ENCODE assay signal across 8 cellular contexts in the genomic region with DNA sequence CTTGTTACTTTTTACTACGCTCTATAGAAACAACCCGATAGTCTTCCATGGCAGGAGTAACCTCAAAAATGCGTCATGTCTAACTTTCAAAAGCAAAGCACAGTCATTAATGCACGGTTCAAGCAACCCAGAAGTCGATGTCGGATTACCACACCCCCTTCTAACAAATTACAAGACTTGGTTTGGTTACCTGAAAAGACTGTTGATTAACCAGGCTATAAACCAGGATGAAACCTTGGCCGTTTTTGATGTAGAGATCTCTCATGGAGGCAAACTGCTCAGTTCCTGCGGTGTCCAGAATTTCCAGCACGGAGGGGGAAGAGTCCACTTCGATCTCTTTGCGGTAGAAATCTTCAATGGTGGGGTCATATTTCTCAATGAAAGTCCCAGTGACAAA. TPM values are rescaled to one million over a fixed set of nuclear protein-coding genes. Genes with fewer than 3 reads are reported as not detected.
DNase-seq lines count a peak whose midpoint lies in the region; ATAC-seq and TF ChIP-seq lines count a peak whose summit lies in the region.

No MANE protein-coding gene starts in this region.

- intact Hi-C loops in stomach (cut with DNase I; ENCODE audit: low total_unique reads), result no loop called here

- H3K36me3 ChIP-seq in KMS-11 (ENCODE audit: insufficient read depth) (no peaks in the 10 kb centered on the region), stomach (peaks cover 0 to 17% (median 8%) of the 10 kb centered on the region in 4 donors)

- peaks cover 23% of the 10 kb centered on the region for H3K79me2 ChIP-seq in KMS-11 (ENCODE audit: insufficient read depth, low read depth)

- peak; percentile 10 for DNase-seq in stimulated activated CD4-positive, alpha-beta T cell treated with anti-CD3 and anti-CD28 coated beads, Interleukin-1b, Interleukin-23, amount 100 ng/mL, for 48 hours
- DNase-seq in stimulated activated CD4-positive, alpha-beta T cell treated with anti-CD3 and anti-CD28 coated beads, Interleukin-4, amount 100 ng/mL, for 4 hours, result no peak
- no peak for DNase-seq in activated naive CD8-positive, alpha-beta T cell treated with anti-CD3 and anti-CD28 coated beads, Interleukin-2, amount 50 U/mL, for 24 hours
- DNase-seq in iris pigment epithelial cell (ENCODE audit: low read depth) (peak; percentile 58), stomach (no peak), HuH-7 (ENCODE audit: low spot score) (no peak)

- 0 to 28% (median 6%) methylated on average over 10 to 11 of the region's 11 CpGs for WGBS in stomach, 5 donors

- peaks cover 0 to 7% (median 0%) of the 10 kb centered on the region in 4 donors for H3K9me3 ChIP-seq in stomach

- peaks cover 22% of the 10 kb centered on the region for H3K36me3 Mint-ChIP-seq in activated naive CD8-positive, alpha-beta T cell treated with anti-CD3 and anti-CD28 coated beads, Interleukin-2, amount 50 U/mL, for 24 hours (ENCODE audit: low read depth)

- H3K4me3 ChIP-seq in KMS-11 (IDR thresholded peaks at IDR 0.05; ENCODE audit: insufficient read depth, low read depth, low read length) (no peak overlapping the region), stomach (peak overlapping the region; percentile 62 to 75 (median 69))

- peak overlapping the region; percentile 97 for H3K27ac Mint-ChIP-seq in activated naive CD8-positive, alpha-beta T cell treated with anti-CD3 and anti-CD28 coated beads, Interleukin-2, amount 50 U/mL, for 24 hours

- H3K4me1 ChIP-seq in KMS-11 (ENCODE audit: low read depth, poor library complexity, severe bottlenecking), result peaks cover 35% of the 10 kb centered on the region
- H3K4me1 ChIP-seq in stomach, result peaks cover 0 to 37% (median 7%) of the 10 kb centered on the region in 4 donors

- peak overlapping the region; percentile 90 for H3K9ac ChIP-seq in KMS-11

- peak overlapping the region; percentile 45; the same call in 1 of the 2 replicates for H3K4me2 ChIP-seq in KMS-11

- TF ChIP-seq POLR2A in stomach (IDR thresholded peaks at IDR 0.05), result no peak

- TF ChIP-seq CTCF in KMS-11 (conservative IDR thresholded peaks at IDR 0.05; ENCODE audit: low read depth, low read length), result no peak
- TF ChIP-seq CTCF in stomach (IDR thresholded peaks at IDR 0.05), result no peak

- H3K27me3 ChIP-seq in KMS-11 (ENCODE audit: insufficient read depth, low read depth) (no peaks in the 10 kb centered on the region), stomach (no peaks in the 10 kb centered on the region)

- peak overlapping the region; percentile 45; the same call in 1 of the 2 replicates for H2AFZ ChIP-seq in KMS-11 (ENCODE audit: low read depth)

- H3K27ac ChIP-seq in KMS-11 (peak overlapping the region; percentile 84), stomach (peak overlapping the region; percentile 96 to 100 (median 96))

- no peaks in the 10 kb centered on the region for H3K27me3 Mint-ChIP-seq in activated naive CD8-positive, alpha-beta T cell treated with anti-CD3 and anti-CD28 coated beads, Interleukin-2, amount 50 U/mL, for 24 hours

- H3K4me3 Mint-ChIP-seq in activated naive CD8-positive, alpha-beta T cell treated with anti-CD3 and anti-CD28 coated beads, Interleukin-2, amount 50 U/mL, for 24 hours, result peak overlapping the region; percentile 90

- peaks cover 36% of the 10 kb centered on the region for H3K4me1 Mint-ChIP-seq in activated naive CD8-positive, alpha-beta T cell treated with anti-CD3 and anti-CD28 coated beads, Interleukin-2, amount 50 U/mL, for 24 hours

- TF ChIP-seq EP300 in stomach (IDR thresholded peaks at IDR 0.05), result no peak

- ATAC-seq in activated naive CD8-positive, alpha-beta T cell treated with anti-CD3 and anti-CD28 coated beads, Interleukin-2, amount 50 U/mL, for 24 hours, result peak; percentile 60
- ATAC-seq in HG03354 (IDR thresholded peaks at IDR 0.05; ENCODE audit: poor library complexity, severe bottlenecking, unreplicated experiment), result no peak

- no peaks in the 10 kb centered on the region for H3K9me3 Mint-ChIP-seq in activated naive CD8-positive, alpha-beta T cell treated with anti-CD3 and anti-CD28 coated beads, Interleukin-2, amount 50 U/mL, for 24 hours

- no peaks in the 10 kb centered on the region; the same call in 1 of the 2 replicates for H4K20me1 ChIP-seq in KMS-11 (ENCODE audit: insufficient read depth)

RNA-seq across cellular contexts. Expression of gene RAP2C, which starts 2.4 kb away (rescaled TPM):
- 10 to 100 TPM; 16.1 to 53.1 (median 28.3) TPM for total RNA-seq in stomach
- 10 to 100 TPM; 11.1 to 16.5 (median 13.2) TPM for polyA plus RNA-seq in stomach

Comparison
In these comparisons a context has a peak if more than half of its experiments do, and no peak if none do; other contexts are left out.
1. DNase-seq: peak in stimulated activated CD4-positive, alpha-beta T cell treated with anti-CD3 and anti-CD28 coated beads, Interleukin-1b, Interleukin-23, amount 100 ng/mL, for 48 hours (single experiment) and iris pigment epithelial cell (single experiment); none in stimulated activated CD4-positive, alpha-beta T cell treated with anti-CD3 and anti-CD28 coated beads, Interleukin-4, amount 100 ng/mL, for 4 hours (0 of 2), activated naive CD8-positive, alpha-beta T cell treated with anti-CD3 and anti-CD28 coated beads, Interleukin-2, amount 50 U/mL, for 24 hours (single experiment), stomach (single experiment) and HuH-7 (single experiment).